1 cellular context compared by ENCODE assay signal in genomic region chr6:28589234-28589951, GRCh38.
A peak's percentile ranks its signal among the peaks of the same experiment; 100 is the strongest.
TF ChIP-seq lines count a peak whose summit lies in the region.

No MANE protein-coding gene starts in this region.

TF ChIP-seq in HepG2, 621 proteins besides CTCF, POLR2A, EP300 and RAD21 (continued from another document and continues in another):
- TF ChIP-seq ZNF574 (CRISPR knock-in tag; IDR thresholded peaks at IDR 0.05) (peak; percentile 95), CBX2 (IDR thresholded peaks at IDR 0.05; ENCODE audit: low read depth, low read length) (no peak), CBX2 (CRISPR knock-in tag; IDR thresholded peaks at IDR 0.05; ENCODE audit: low read depth) (peak; percentile 88; the same call in 1 of the 2 replicates), ZMAT3 (CRISPR knock-in tag; conservative IDR thresholded peaks at IDR 0.05) (peak; percentile 33; the same call in 1 of the 2 replicates), ZBTB38 (CRISPR knock-in tag; IDR thresholded peaks at IDR 0.05) (0 out of 2 replicates have a peak, but pooled peaks have one; percentile 33), MAZ (IDR thresholded peaks at IDR 0.05; ENCODE audit: borderline replicate concordance, low read depth, low read length) (no peak), MAZ (CRISPR knock-in tag; IDR thresholded peaks at IDR 0.05; ENCODE audit: low read depth) (peak; percentile 62), ZBTB44 (CRISPR knock-in tag; IDR thresholded peaks at IDR 0.05) (no peak), ISL2 (CRISPR knock-in tag; IDR thresholded peaks at IDR 0.05) (no peak), ZNF747 (CRISPR knock-in tag; IDR thresholded peaks at IDR 0.05; ENCODE audit: borderline replicate concordance) (peak; percentile 86; the same call in 1 of the 2 replicates), JARID2 (CRISPR knock-in tag; IDR thresholded peaks at IDR 0.05; ENCODE audit: insufficient replicate concordance) (peak; percentile 95), SMAD9 (CRISPR knock-in tag; IDR thresholded peaks at IDR 0.05) (no peak), NKX3-1 (CRISPR knock-in tag; IDR thresholded peaks at IDR 0.05) (peak; percentile 45; the same call in 1 of the 2 replicates), SMAD1 (CRISPR knock-in tag; IDR thresholded peaks at IDR 0.05; ENCODE audit: borderline replicate concordance, low read depth) (no peak), ZNF777 (CRISPR knock-in tag; IDR thresholded peaks at IDR 0.05) (peak; percentile 80), KLF11 (CRISPR knock-in tag; IDR thresholded peaks at IDR 0.05) (0 out of 2 replicates have a peak, but pooled peaks have one; percentile 30), GMEB2 (CRISPR knock-in tag; IDR thresholded peaks at IDR 0.05; ENCODE audit: low read depth) (peak; percentile 27; the same call in 1 of the 2 replicates), SP4 (CRISPR knock-in tag; IDR thresholded peaks at IDR 0.05) (peak; percentile 76), ZNF501 (CRISPR knock-in tag; IDR thresholded peaks at IDR 0.05) (peak; percentile 96), XBP1 (CRISPR knock-in tag; IDR thresholded peaks at IDR 0.05) (peak; percentile 51; the same call in 1 of the 2 replicates), BHLHE40 (IDR thresholded peaks at IDR 0.05; ENCODE audit: low read length) (peak; percentile 96), BRF2 (CRISPR knock-in tag; IDR thresholded peaks at IDR 0.05) (peak; percentile 58; the same call in 1 of the 2 replicates), RERE (CRISPR knock-in tag; IDR thresholded peaks at IDR 0.05; ENCODE audit: low read depth) (peak; percentile 57; the same call in 1 of the 2 replicates), ZNF275 (CRISPR knock-in tag; IDR thresholded peaks at IDR 0.05; ENCODE audit: borderline replicate concordance) (peak; percentile 87; the same call in 1 of the 2 replicates), SALL1 (CRISPR knock-in tag; IDR thresholded peaks at IDR 0.05) (peak; percentile 82), THAP11 (CRISPR knock-in tag; IDR thresholded peaks at IDR 0.05) (peak; percentile 85), FUBP1 (CRISPR knock-in tag; IDR thresholded peaks at IDR 0.05; ENCODE audit: borderline replicate concordance) (0 out of 2 replicates have a peak, but pooled peaks have one; percentile 68), FOXP1 (IDR thresholded peaks at IDR 0.05) (no peak), FOXP1 (CRISPR knock-in tag; IDR thresholded peaks at IDR 0.05) (peak; percentile 41; the same call in 1 of the 2 replicates), ARNT2 (CRISPR knock-in tag; IDR thresholded peaks at IDR 0.05; ENCODE audit: low read depth) (peak; percentile 82; the same call in 1 of the 2 replicates), HINFP (CRISPR knock-in tag; IDR thresholded peaks at IDR 0.05; ENCODE audit: low read depth) (0 out of 2 replicates have a peak, but pooled peaks have one; percentile 22), NAIF1 (CRISPR knock-in tag; IDR thresholded peaks at IDR 0.05; ENCODE audit: borderline replicate concordance) (peak; percentile 83), ZNF556 (CRISPR knock-in tag; IDR thresholded peaks at IDR 0.05; ENCODE audit: borderline replicate concordance) (0 out of 2 replicates have a peak, but pooled peaks have one; percentile 25), RARA (CRISPR knock-in tag; IDR thresholded peaks at IDR 0.05) (peak; percentile 54), ZNF766 (CRISPR knock-in tag; IDR thresholded peaks at IDR 0.05; ENCODE audit: borderline replicate concordance) (peak; percentile 80; the same call in 1 of the 2 replicates), ZNF530 (CRISPR knock-in tag; IDR thresholded peaks at IDR 0.05; ENCODE audit: low read depth) (no peak), HOMEZ (CRISPR knock-in tag; IDR thresholded peaks at IDR 0.05; ENCODE audit: low read depth) (peak; percentile 97)
